15 cellular contexts compared by ENCODE assay signal in genomic region chr10:99850041-99850766, GRCh38.
A peak's percentile ranks its signal among the peaks of the same experiment; 100 is the strongest.
DNase-seq lines count a peak whose midpoint lies in the region; ATAC-seq and TF ChIP-seq lines count a peak whose summit lies in the region.
"Had no signal": no experiment of that assay in that cellular context is flagged by ENCODE, and none has a peak within 500 bp of the region (broad histone marks: within the 10 kb centered on the region; RNA-seq: fewer than 3 reads in every experiment).

No MANE protein-coding gene starts in this region.

- intact Hi-C loops in tibial artery (cut with DNase I; ENCODE audit: low total_unique reads): no loop called here

- ATAC-seq in WTC11: peak; percentile 37
- ATAC-seq in GM18511 (IDR thresholded peaks at IDR 0.05; ENCODE audit: unreplicated experiment): no peak

- H3K27me3 Mint-ChIP-seq in WTC11 (ENCODE audit: low read depth): peaks cover 6% of the 10 kb centered on the region; the same call in 1 of the 2 replicates

- H3K27me3 ChIP-seq in tibial artery: no peaks in the 10 kb centered on the region

- no peaks in the 10 kb centered on the region for H3K9me3 Mint-ChIP-seq in WTC11

- H3K4me1 ChIP-seq in tibial artery: peaks cover 0 to 7% (median 4%) of the 10 kb centered on the region in 4 donors

- no peaks in the 10 kb centered on the region for H3K36me3 ChIP-seq in tibial artery

- TF ChIP-seq CTCF in 22Rv1 (IDR thresholded peaks at IDR 0.05) (no peak), WTC11 (IDR thresholded peaks at IDR 0.05) (no peak), tibial artery (IDR thresholded peaks at IDR 0.05) (no peak)

- DNase-seq in ELF-1 (ENCODE audit: low read depth, low spot score) (peak; percentile 76), WTC11 (ENCODE audit: low spot score) (peak; percentile 25), left kidney (ENCODE audit: low read depth, low spot score) (peak; percentile 74), tibial artery (no peak), NCI-H2171 (lab: John Stamatoyannopoulos, UW) (no peak), LoVo (ENCODE audit: low spot score) (no peak)
- DNase-seq: activated effector memory CD4-positive, alpha-beta T cell treated with Interleukin-2 at 50 U/mL for 16 hours; effector CD8-positive, alpha-beta T cell; head of caudate nucleus; left colon; NCI-H2171 treated with DMSO at 0.1 percent for 48 hours; SHP77; stimulated activated CD4-positive, alpha-beta T cell treated with anti-CD3 and anti-CD28 coated beads, Interleukin-4, amount 100 ng/mL, for 1 hour had no signal

- POLR2A ChIA-PET in WTC11 (lab: Charles Lee): interaction anchor here (0.5 to 0.7 kb wide), 2 partner anchors 9 to 389 kb away, joined by 3 to 7 read pairs; no protein-coding TSS in a partner anchor

- H3K27ac ChIP-seq in 22Rv1: peak overlapping the region; percentile 86
- no peak overlapping the region for H3K27ac ChIP-seq in tibial artery

- H3K36me3 Mint-ChIP-seq in WTC11: no peaks in the 10 kb centered on the region

- CTCF ChIA-PET in WTC11 (lab: Charles Lee): interaction anchor here (1.1 to 3.5 kb wide), 5 partner anchors 9 to 196 kb away, joined by 3 to 22 read pairs (median 4); partner anchors contain the start of genes COX15, CUTC and DNMBP

- peak overlapping the region; percentile 67 for H3K27ac Mint-ChIP-seq in WTC11

- peaks cover 75% of the 10 kb centered on the region for H3K4me1 Mint-ChIP-seq in WTC11

- no peaks in the 10 kb centered on the region for H3K9me3 ChIP-seq in tibial artery

- no peak overlapping the region for H3K4me3 ChIP-seq in tibial artery

- H3K4me3 Mint-ChIP-seq in WTC11: peak overlapping the region; percentile 51

TF ChIP-seq in WTC11, 78 proteins besides CTCF, POLR2A, EP300 and RAD21:
- TF ChIP-seq OVOL2 (CRISPR knock-in tag; IDR thresholded peaks at IDR 0.05; ENCODE audit: borderline replicate concordance) (no peak), SOX15 (CRISPR knock-in tag; IDR thresholded peaks at IDR 0.05) (no peak), ZNF317 (CRISPR knock-in tag; IDR thresholded peaks at IDR 0.05; ENCODE audit: borderline replicate concordance, low read depth) (no peak), PRDM15 (CRISPR knock-in tag; IDR thresholded peaks at IDR 0.05) (peak; percentile 14; the same call in 1 of the 2 replicates), MLX (CRISPR knock-in tag; IDR thresholded peaks at IDR 0.05) (no peak), E2F4 (CRISPR knock-in tag; IDR thresholded peaks at IDR 0.05; ENCODE audit: borderline replicate concordance, low read depth) (no peak), MAX (CRISPR knock-in tag; IDR thresholded peaks at IDR 0.05) (peak; percentile 43; the same call in 1 of the 2 replicates), E2F5 (CRISPR knock-in tag; IDR thresholded peaks at IDR 0.05) (no peak)

Comparison
In these comparisons a context has a peak if more than half of its experiments do, and no peak if none do; other contexts are left out.
1. DNase-seq: peak in ELF-1 (single experiment), WTC11 (single experiment) and left kidney (single experiment); none in tibial artery (0 of 2), NCI-H2171 (single experiment) and LoVo (single experiment).